In genomic region chr1:91997607-91998195, GRCh38 we compare ENCODE assay signal across 9 cellular contexts. TPM values are rescaled to one million over a fixed set of nuclear protein-coding genes. Genes with fewer than 3 reads are reported as not detected.
A peak's percentile ranks its signal among the peaks of the same experiment; 100 is the strongest.
DNase-seq lines count a peak whose midpoint lies in the region; ATAC-seq, FAIRE-seq and TF ChIP-seq lines count a peak whose summit lies in the region.
"Had no signal": no experiment of that assay in that cellular context is flagged by ENCODE, and none has a peak within 500 bp of the region (broad histone marks: within the 10 kb centered on the region; RNA-seq: fewer than 3 reads in every experiment).

No MANE protein-coding gene starts in this region.

- H3K9ac ChIP-seq in GM12878 (ENCODE audit: control insufficient read depth, insufficient read depth, low read length) = no peak overlapping the region

- no peaks in the 10 kb centered on the region for H3K36me3 ChIP-seq in GM12878 (ENCODE audit: control insufficient read depth in 2 of 2, insufficient read depth in 2 of 2, low read length in 1 of 2)
- no peaks in the 10 kb centered on the region for H3K36me3 ChIP-seq in tibial artery
- H3K36me3 ChIP-seq in gastrocnemius medialis = no peaks in the 10 kb centered on the region
- H3K36me3 ChIP-seq: thoracic aorta had no signal

- H3K27ac ChIP-seq in GM12878 (ENCODE audit: control insufficient read depth, insufficient read depth) (no peak overlapping the region), tibial artery (no peak overlapping the region), gastrocnemius medialis (no peak overlapping the region)
- H3K27ac ChIP-seq: thoracic aorta had no signal

- H3K4me1 ChIP-seq in GM12878 (ENCODE audit: control insufficient read depth, insufficient read depth, low read length) (no peaks in the 10 kb centered on the region), tibial artery (no peaks in the 10 kb centered on the region), gastrocnemius medialis (no peaks in the 10 kb centered on the region)

- H4K20me1 ChIP-seq in GM12878 (ENCODE audit: control insufficient read depth, insufficient read depth) = no peaks in the 10 kb centered on the region

- CTCF ChIA-PET in GM12878 (lab: Yijun Ruan, JAX) = interaction anchor here (0.6 to 2.7 kb wide), 19 partner anchors 9 to 820 kb away, joined by 3 to 25 read pairs (median 4); no protein-coding TSS in a partner anchor

- 71% methylated on average over 1 of the region's 1 CpG for WGBS in GM12878 (ENCODE audit: insufficient coverage, insufficient replicate concordance, low lambda C conversion rate, missing lambda C conversion rate)

- peak; percentile 54 for FAIRE-seq in GM12878 (lab: Jason Lieb, UNC)

- no peak overlapping the region for H2AFZ ChIP-seq in GM12878 (ENCODE audit: control insufficient read depth, low read depth, low read length)

- H3K4me2 ChIP-seq in GM12878 (ENCODE audit: control insufficient read depth, insufficient read depth) = no peak overlapping the region

- POLR2A ChIA-PET in GM12878 (lab: Charles Lee) = no interaction called here

- H3K27me3 ChIP-seq in GM12878 (replicated peaks in 1 of 2; ENCODE audit: control insufficient read depth in 2 of 2, insufficient read depth in 2 of 2, low read length in 1 of 2) (no peaks in the 10 kb centered on the region), tibial artery (no peaks in the 10 kb centered on the region), gastrocnemius medialis (no peaks in the 10 kb centered on the region)

- TF ChIP-seq EP300 in Ishikawa (IDR thresholded peaks at IDR 0.05; ENCODE audit: borderline replicate concordance) (no peak), GM12878 (IDR thresholded peaks at IDR 0.05; ENCODE audit: borderline replicate concordance in 1 of 2, control insufficient read depth in 1 of 2, low read depth in 2 of 2, low read length in 2 of 2) (no peak)

- DNase-seq in Daoy (ENCODE audit: low read depth) (peak; percentile 67), RKO (ENCODE audit: low spot score) (peak; percentile 70), GM12878 (ENCODE audit: low read depth, low spot score) (peak; percentile 1), left lobe of liver (ENCODE audit: low spot score) (no peak), superior temporal gyrus (ENCODE audit: extremely low spot score) (peak; percentile 84), tibial artery (no peak), gastrocnemius medialis (no peak)

- TF ChIP-seq POLR2A in GM12878 (IDR thresholded peaks at IDR 0.05; ENCODE audit: low read depth, low read length) (no peak), gastrocnemius medialis (IDR thresholded peaks at IDR 0.05) (no peak)

- in situ Hi-C loops in GM12878 (cut with MboI) (loop anchor here (5.0 kb wide), 1 partner anchor 625 kb away; no protein-coding TSS in a partner anchor), gastrocnemius medialis (cut with MboI; ENCODE audit: low sequenced_read_pairs in 4 of 4) (no loop called here)

- intact Hi-C loops in GM12878 (cut with micrococcal nuclease; ENCODE audit: unreplicated experiment) = loop anchor here (1.0 to 5.0 kb wide), 3 partner anchors 300 to 820 kb away; partner anchors contain the start of genes GLMN and RPAP2
- intact Hi-C loops in tibial artery (cut with DNase I; ENCODE audit: low total_unique reads) = loop anchor here (2.0 kb wide), 1 partner anchor 47 kb away; no protein-coding TSS in a partner anchor
- intact Hi-C loops in gastrocnemius medialis (cut with DNase I; ENCODE audit: low total_unique reads) = no loop called here

- H3K9me3 ChIP-seq in GM12878 (replicated peaks; ENCODE audit: control insufficient read depth, insufficient read depth, low read length) (no peaks in the 10 kb centered on the region), tibial artery (no peaks in the 10 kb centered on the region), gastrocnemius medialis (no peaks in the 10 kb centered on the region)
- H3K9me3 ChIP-seq: thoracic aorta had no signal

- TF ChIP-seq CTCF in GM12878 (IDR thresholded peaks at IDR 0.05 in 2 of 3, conservative IDR thresholded peaks at IDR 0.05 in 1 of 3; ENCODE audit: control insufficient read depth in 2 of 3, extremely low read depth in 1 of 3, insufficient read depth in 1 of 3, low read depth in 3 of 3, low read length in 3 of 3) (peak; percentile 43 to 55 (median 54); a peak in 5 of 6 replicates), tibial artery (IDR thresholded peaks at IDR 0.05) (peak in 1 of 2 experiments; percentile 22), gastrocnemius medialis (IDR thresholded peaks at IDR 0.05 in 4 of 5, conservative IDR thresholded peaks at IDR 0.05 in 1 of 5) (no peak)

- H3K4me3 ChIP-seq in GM12878 = no peak overlapping the region
- H3K4me3 ChIP-seq in tibial artery = no peak overlapping the region
- H3K4me3 ChIP-seq in gastrocnemius medialis = no peak overlapping the region
- H3K4me3 ChIP-seq: thoracic aorta had no signal

- ATAC-seq in GM12878 (0 out of 3 replicates have a peak, but pooled peaks have one; percentile 42), left lobe of liver (peak; percentile 34), gastrocnemius medialis (no peak)

- H3K79me2 ChIP-seq in GM12878 (ENCODE audit: control insufficient read depth, insufficient read depth, low read length) = no peaks in the 10 kb centered on the region

- TF ChIP-seq RAD21 in Ishikawa (IDR thresholded peaks at IDR 0.05; ENCODE audit: low read depth) (peak; percentile 89), GM12878 (IDR thresholded peaks at IDR 0.05; ENCODE audit: insufficient read depth, low read depth, low read length) (peak; percentile 72)

- SMC1A ChIA-PET in GM12878 (lab: Charles Lee; ENCODE audit: uncharacterized antibody, unreplicated experiment) = interaction anchor here (1.0 to 1.6 kb wide), 4 partner anchors 17 to 821 kb away, joined by 3 to 7 read pairs (median 7); no protein-coding TSS in a partner anchor

- RAD21 ChIA-PET in GM12878 (lab: Charles Lee; ENCODE audit: unreplicated experiment) = interaction anchor here (0.8 to 2.6 kb wide), 3 partner anchors 12 to 622 kb away, joined by 3 to 15 read pairs (median 3); no protein-coding TSS in a partner anchor

- BruUV-seq in GM12878 (replicated peaks; lab: Mats Ljungman, UMichigan) = no TSS peak

TF ChIP-seq in Ishikawa, 13 proteins besides CTCF, POLR2A, EP300 and RAD21 (continues in another document):
- TF ChIP-seq FOXM1 (IDR thresholded peaks at IDR 0.05; ENCODE audit: borderline replicate concordance, low read depth) = no peak
- no peak for TF ChIP-seq NFIC (IDR thresholded peaks at IDR 0.05)
- TF ChIP-seq TAF1 (IDR thresholded peaks at IDR 0.05; ENCODE audit: low read depth) = no peak
- no peak for TF ChIP-seq ZBTB7A (IDR thresholded peaks at IDR 0.05; ENCODE audit: low read depth)
- no peak for TF ChIP-seq YY1 (IDR thresholded peaks at IDR 0.05; ENCODE audit: low read depth)
- TF ChIP-seq TCF12 (IDR thresholded peaks at IDR 0.05; ENCODE audit: low read depth) = no peak

TF ChIP-seq in GM12878, 131 proteins besides CTCF, POLR2A, EP300 and RAD21:
- no peak for TF ChIP-seq NR2C1 (IDR thresholded peaks at IDR 0.05)
- TF ChIP-seq SMC3 (IDR thresholded peaks at IDR 0.05; ENCODE audit: borderline replicate concordance, low read length) = peak; percentile 44; the same call in 1 of the 2 replicates

RNA-seq across cellular contexts. Expression of gene EPHX4, which starts 32.1 kb away (rescaled TPM):
- total RNA-seq in Daoy (2014; rRNA removed; shearing (Covaris generic)) = 8.1 and 9.2 TPM in 2 replicates
- not detected in 2 replicates for total RNA-seq in GM12878 (2013; cell fraction: nucleolus; rRNA removed)
- not detected in 2 replicates for total RNA-seq in GM12878 (2014; rRNA removed)
- not detected in 2 replicates for total RNA-seq in GM12878 (2014; rRNA removed; fragmentation: Illumina TruSeq; extraction: Trizol)
- not detected in 2 replicates for total RNA-seq in GM12878 (2021)
- polyA plus RNA-seq in GM12878 (2011; ENCODE audit: low read depth) = not detected
- polyA plus RNA-seq in GM12878 (2011; rRNA removed) = not detected in 2 replicates
- not detected in 2 replicates for polyA plus RNA-seq in GM12878 (2011; cell fraction: cytosol; rRNA removed)
- polyA plus RNA-seq in GM12878 (2011; cell fraction: nucleus; rRNA removed) = not detected in 2 replicates
- not detected in 2 replicates for polyA plus RNA-seq in GM12878 (2012)
- not detected in 2 replicates for polyA plus RNA-seq in GM12878 (2014; fragmentation: Illumina TruSeq; extraction: Trizol)
- not detected for polyA plus RNA-seq in GM12878 (2014; fragmentation: Nextera tagmentation; extraction: Ambion mirVana)
- not detected in 2 replicates for polyA plus RNA-seq in GM12878 (2014; rRNA removed)
- polyA plus RNA-seq in GM12878 (2016; fragmentation: Nextera tagmentation; extraction: Ambion mirVana) = not detected
- not detected in 2 replicates for polyA minus RNA-seq in GM12878 (2011; rRNA and poly(A)+ RNA removed)
- polyA minus RNA-seq in GM12878 (2011; cell fraction: cytosol; rRNA and poly(A)+ RNA removed) = not detected in 2 replicates
- not detected in 2 replicates for polyA minus RNA-seq in GM12878 (2011; cell fraction: nucleus; rRNA and poly(A)+ RNA removed)
- total RNA-seq in left lobe of liver = not detected
- total RNA-seq in gastrocnemius medialis = not detected

RNA-seq across cellular contexts. Expression of gene BRDT, which starts 48.5 kb away (rescaled TPM):
- total RNA-seq in Daoy (2014; rRNA removed; shearing (Covaris generic)) = not detected in 2 replicates
- not detected in 2 replicates for total RNA-seq in GM12878 (2013; cell fraction: nucleolus; rRNA removed)
- 0.11 TPM in 1 of 2 replicates, not detected in the other for total RNA-seq in GM12878 (2014; rRNA removed)
- not detected in 2 replicates for total RNA-seq in GM12878 (2014; rRNA removed; fragmentation: Illumina TruSeq; extraction: Trizol)
- not detected in 2 replicates for total RNA-seq in GM12878 (2021)
- not detected for polyA plus RNA-seq in GM12878 (2011; ENCODE audit: low read depth)
- polyA plus RNA-seq in GM12878 (2011; rRNA removed) = not detected in 2 replicates
- polyA plus RNA-seq in GM12878 (2011; cell fraction: cytosol; rRNA removed) = not detected in 2 replicates
- not detected in 2 replicates for polyA plus RNA-seq in GM12878 (2011; cell fraction: nucleus; rRNA removed)
- polyA plus RNA-seq in GM12878 (2012) = not detected in 2 replicates
- not detected in 2 replicates for polyA plus RNA-seq in GM12878 (2014; fragmentation: Illumina TruSeq; extraction: Trizol)
- under 1 TPM in 1 of 2 experiments, not detected in 1; 0.02 TPM for polyA plus RNA-seq in GM12878 (2014; fragmentation: Nextera tagmentation; extraction: Ambion mirVana)
- not detected in 2 replicates for polyA plus RNA-seq in GM12878 (2014; rRNA removed)
- not detected for polyA plus RNA-seq in GM12878 (2016; fragmentation: Nextera tagmentation; extraction: Ambion mirVana)
- not detected in 2 replicates for polyA minus RNA-seq in GM12878 (2011; rRNA and poly(A)+ RNA removed)
- polyA minus RNA-seq in GM12878 (2011; cell fraction: cytosol; rRNA and poly(A)+ RNA removed) = not detected in 2 replicates
- polyA minus RNA-seq in GM12878 (2011; cell fraction: nucleus; rRNA and poly(A)+ RNA removed) = not detected in 2 replicates
- not detected for total RNA-seq in left lobe of liver
- total RNA-seq in gastrocnemius medialis = not detected
- total RNA-seq: thoracic aorta had no signal

Comparison
In these comparisons a context has a peak if more than half of its experiments do, and no peak if none do; other contexts are left out.
1. DNase-seq: peak in Daoy (single experiment), RKO (single experiment), GM12878 (single experiment) and superior temporal gyrus (single experiment); none in left lobe of liver (single experiment), tibial artery (0 of 2) and gastrocnemius medialis (0 of 2).
2. ATAC-seq: peak in GM12878 (single experiment) and left lobe of liver (single experiment); none in gastrocnemius medialis (0 of 2).
3. CTCF ChIP-seq: peak in GM12878 (3 of 3); none in gastrocnemius medialis (0 of 5).